Comparison of ENCODE assay signal across 16 cellular contexts in the genomic region with DNA sequence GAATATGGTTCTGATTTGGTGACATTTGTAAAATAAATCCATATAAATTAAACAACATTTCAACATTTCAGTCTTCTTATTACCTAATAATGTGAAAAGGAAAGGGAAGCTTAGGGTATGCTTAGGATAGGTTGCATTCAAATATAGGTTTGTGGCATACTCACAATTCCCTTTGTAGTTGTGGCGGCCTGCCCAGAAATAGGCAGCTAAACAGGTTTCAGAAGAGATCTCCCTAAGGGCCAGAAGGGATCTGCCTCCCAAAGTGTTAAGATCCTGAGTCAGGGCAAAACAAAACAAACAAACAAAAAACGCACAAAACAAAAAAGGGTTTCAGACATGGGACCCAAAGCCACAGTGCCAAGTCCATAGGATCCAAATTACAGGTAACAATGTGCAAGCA. TPM values are rescaled to one million over a fixed set of nuclear protein-coding genes. Genes with fewer than 3 reads are reported as not detected.
DNase-seq lines count a peak whose midpoint lies in the region; ATAC-seq and TF ChIP-seq lines count a peak whose summit lies in the region.
"Had no signal": no experiment of that assay in that cellular context is flagged by ENCODE, and none has a peak within 500 bp of the region (broad histone marks: within the 10 kb centered on the region; RNA-seq: fewer than 3 reads in every experiment).

No MANE protein-coding gene starts in this region.

- peaks cover 8% of the 10 kb centered on the region; the same call in 1 of the 2 replicates for H3F3A ChIP-seq in PC-9 (ENCODE audit: insufficient read depth, low read depth)

- no peaks in the 10 kb centered on the region for H3K9me2 ChIP-seq in PC-9 (ENCODE audit: insufficient read depth)

- H3K27me3 ChIP-seq in PC-9 (ENCODE audit: insufficient read depth, low read depth) = no peaks in the 10 kb centered on the region
- H3K27me3 ChIP-seq: BLaER1 had no signal

- peaks cover 24% of the 10 kb centered on the region for H3K4me1 ChIP-seq in PC-9 (replicated peaks; ENCODE audit: insufficient read depth)
- H3K4me1 ChIP-seq: Caco-2 had no signal

- H2AFZ ChIP-seq in PC-9 = no peak overlapping the region

- H4K20me1 ChIP-seq in PC-9 (ENCODE audit: insufficient read depth) = no peaks in the 10 kb centered on the region
- H4K20me1 ChIP-seq: BLaER1 had no signal

- H3K4me2 ChIP-seq in PC-9 = peak overlapping the region; percentile 25
- H3K4me2 ChIP-seq: BLaER1 had no signal

- H3K79me2 ChIP-seq in PC-9 (ENCODE audit: low read depth) = no peaks in the 10 kb centered on the region

- POLR2A ChIA-PET in PC-9 (lab: Charles Lee; ENCODE audit: unreplicated experiment) = no interaction called here

- H3K36me3 ChIP-seq in PC-9 (ENCODE audit: low read depth) = no peaks in the 10 kb centered on the region
- H3K36me3 ChIP-seq: BLaER1 had no signal

- ATAC-seq in esophagus mucosa (peak; percentile 98), GM21576 (IDR thresholded peaks at IDR 0.05; ENCODE audit: unreplicated experiment) (no peak)
- ATAC-seq: HCT116 had no signal

- H3K4me3 ChIP-seq in PC-9 = no peak overlapping the region
- H3K4me3 ChIP-seq: BLaER1 had no signal

- H3K27ac ChIP-seq in PC-9 = no peak overlapping the region
- H3K27ac ChIP-seq: BLaER1, HL-60 had no signal

- no peaks in the 10 kb centered on the region for H3K9me3 ChIP-seq in PC-9 (ENCODE audit: insufficient read depth, low read depth)
- H3K9me3 ChIP-seq: Caco-2 had no signal

- intact Hi-C loops in PC-9 (cut with micrococcal nuclease; ENCODE audit: unreplicated experiment) = no loop called here

- no peak for TF ChIP-seq CTCF in PC-9 (conservative IDR thresholded peaks at IDR 0.05)

- CTCF ChIA-PET in PC-9 (lab: Charles Lee) = no interaction called here

- DNase-seq in DMS53 (lab: John Stamatoyannopoulos, UW) = peak; percentile 25
- no peak for DNase-seq in DMS53 treated with DMSO at 0.1 percent for 48 hours (lab: John Stamatoyannopoulos, UW; ENCODE audit: unreplicated experiment)
- peak; percentile 7 for DNase-seq in DMS79 treated with DMSO at 0.1 percent for 48 hours (lab: John Stamatoyannopoulos, UW)
- DNase-seq in PC-9 = peak; percentile 33 to 92
- DNase-seq in OCI-M2 (lab: John Stamatoyannopoulos, UW; ENCODE audit: unreplicated experiment) = no peak
- no peak for DNase-seq in NOMO-1 treated with dmso at 0.1 percent for 144 hours (lab: John Stamatoyannopoulos, UW; ENCODE audit: unreplicated experiment)
- DNase-seq: 8988T; AML-193; Caco-2; CD8-positive, alpha-beta memory T cell; GF-D8 had no signal

- no TSS peak for BruUV-seq in PC-9 (replicated peaks; lab: Mats Ljungman, UMichigan)

RNA-seq across cellular contexts. Expression of gene TCF7L1, which starts 41.4 kb away (rescaled TPM):
- total RNA-seq in PC-9 (2021) (2.3 and 2.8 TPM in 2 replicates), esophagus mucosa (4.5 TPM)
- total RNA-seq: CD8-positive, alpha-beta memory T cell had no signal

Comparison
In these comparisons a context has a peak if more than half of its experiments do, and no peak if none do; other contexts are left out.
1. DNase-seq: peak in DMS53 (single experiment), DMS79 treated with DMSO at 0.1 percent for 48 hours (single experiment) and PC-9 (2 of 2); none in DMS53 treated with DMSO at 0.1 percent for 48 hours (single experiment), OCI-M2 (single experiment) and NOMO-1 treated with dmso at 0.1 percent for 144 hours (single experiment).